30 cellular contexts compared by ENCODE assay signal in genomic region chr12:11681211-11681610, GRCh38.
"Had no signal": no experiment of that assay in that cellular context is flagged by ENCODE, and none has a peak within 500 bp of the region (broad histone marks: within the 10 kb centered on the region; RNA-seq: fewer than 3 reads in every experiment).

No MANE protein-coding gene starts in this region.

- DNase-seq: activated CD4-positive, alpha-beta T cell treated with anti-CD3 and anti-CD28 coated beads, Interleukin-2, amount 10 ng/mL, durations not matched to agents 24 days and 14 days; activated CD4-positive, alpha-beta T cell treated with anti-CD3 and anti-CD28 coated beads, Interleukin-2, amount 50 U/mL, for 4 hours; activated CD8-positive, alpha-beta T cell treated with anti-CD3 and anti-CD28 coated beads for 36 hours; activated gamma-delta T cell; activated naive CD4-positive, alpha-beta T cell treated with Interleukin-2 at 50 U/mL for 16 hours; activated naive CD8-positive, alpha-beta T cell treated with anti-CD3 and anti-CD28 coated beads, Interleukin-2, amount 10 ng/mL, durations not matched to agents 7 days and 5 days; activated T-cell treated with anti-CD3 and anti-CD28 coated beads, Interleukin-2, amount 50 U/mL, for 1 hour; activated T-cell treated with anti-CD3 and anti-CD28 coated beads, Interleukin-2, amount 50 U/mL, for 72 hours; amygdala; body of pancreas; NCI-H1092 treated with DMSO at 0.1 percent for 48 hours; NCI-H1417; NCI-H146; NCI-H187; NCI-H2029 treated with DMSO at 0.1 percent for 48 hours; NCI-H2107; NCI-H2171; NCI-H510A; NCI-H526; NCI-H748 treated with DMSO at 0.1 percent for 48 hours; NK-92 treated with Interleukin-12 subunit alpha and Interleukin-12 subunit beta, amount 100 ng/mL, for 24 hours; PC-3; SHP77; SJCRH30; T1000 had no signal

- H3K36me3 ChIP-seq: ascending aorta, breast epithelium, SJCRH30 had no signal

- H3K27me3 Mint-ChIP-seq: activated CD4-positive, alpha-beta T cell treated with anti-CD3 and anti-CD28 coated beads, Interleukin-2, amount 10 ng/mL, durations not matched to agents 24 days and 14 days; activated CD8-positive, alpha-beta T cell treated with anti-CD3 and anti-CD28 coated beads for 36 hours; activated naive CD4-positive, alpha-beta T cell treated with anti-CD3 and anti-CD28 coated beads, Interleukin-2, amount 50 U/mL, for 24 hours; activated naive CD8-positive, alpha-beta T cell treated with anti-CD3 and anti-CD28 coated beads, Interleukin-2, amount 10 ng/mL, durations not matched to agents 7 days and 5 days; activated T-helper 17 cell treated with anti-CD3 and anti-CD28 coated beads, Interleukin-2, amount 50 U/mL, for 72 hours had no signal

- H3K9me3 Mint-ChIP-seq: activated CD8-positive, alpha-beta T cell treated with anti-CD3 and anti-CD28 coated beads for 36 hours; activated naive CD4-positive, alpha-beta T cell treated with anti-CD3 and anti-CD28 coated beads, Interleukin-2, amount 50 U/mL, for 24 hours; activated T-helper 17 cell treated with anti-CD3 and anti-CD28 coated beads, Interleukin-2, amount 50 U/mL, for 72 hours had no signal

- H3K27ac ChIP-seq: ascending aorta, body of pancreas, breast epithelium, SJCRH30, SK-N-MC had no signal

- H3K9me3 ChIP-seq: ascending aorta, body of pancreas, breast epithelium, SJCRH30 had no signal

- ATAC-seq: activated CD8-positive, alpha-beta T cell treated with anti-CD3 and anti-CD28 coated beads for 36 hours; activated T-cell treated with anti-CD3 and anti-CD28 coated beads, Interleukin-2, amount 50 U/mL, for 72 hours; activated T-helper 17 cell treated with anti-CD3 and anti-CD28 coated beads, Interleukin-2, amount 50 U/mL, for 72 hours; body of pancreas; PC-3 had no signal

- H3K27me3 ChIP-seq: ascending aorta, body of pancreas, breast epithelium, SJCRH30 had no signal

- H3K4me3 Mint-ChIP-seq: activated CD4-positive, alpha-beta T cell treated with anti-CD3 and anti-CD28 coated beads, Interleukin-2, amount 10 ng/mL, durations not matched to agents 24 days and 14 days; activated CD8-positive, alpha-beta T cell treated with anti-CD3 and anti-CD28 coated beads for 36 hours; activated naive CD4-positive, alpha-beta T cell treated with anti-CD3 and anti-CD28 coated beads, Interleukin-2, amount 50 U/mL, for 24 hours; activated naive CD8-positive, alpha-beta T cell treated with anti-CD3 and anti-CD28 coated beads, Interleukin-2, amount 10 ng/mL, durations not matched to agents 7 days and 5 days; activated T-cell treated with anti-CD3 and anti-CD28 coated beads, Interleukin-2, amount 50 U/mL, for 72 hours; activated T-helper 17 cell treated with anti-CD3 and anti-CD28 coated beads, Interleukin-2, amount 50 U/mL, for 72 hours had no signal

- H3K27ac Mint-ChIP-seq: activated CD4-positive, alpha-beta T cell treated with anti-CD3 and anti-CD28 coated beads, Interleukin-2, amount 10 ng/mL, durations not matched to agents 24 days and 14 days; activated CD8-positive, alpha-beta T cell treated with anti-CD3 and anti-CD28 coated beads for 36 hours; activated naive CD4-positive, alpha-beta T cell treated with anti-CD3 and anti-CD28 coated beads, Interleukin-2, amount 50 U/mL, for 24 hours; activated naive CD8-positive, alpha-beta T cell treated with anti-CD3 and anti-CD28 coated beads, Interleukin-2, amount 10 ng/mL, durations not matched to agents 7 days and 5 days; activated T-cell treated with anti-CD3 and anti-CD28 coated beads, Interleukin-2, amount 50 U/mL, for 72 hours; activated T-helper 17 cell treated with anti-CD3 and anti-CD28 coated beads, Interleukin-2, amount 50 U/mL, for 72 hours had no signal

- H3K4me1 ChIP-seq: SJCRH30 had no signal

- H3K4me3 ChIP-seq: ascending aorta, body of pancreas, breast epithelium, SJCRH30, SK-N-MC had no signal
